Comparison of ENCODE assay signal across 10 cellular contexts in genomic region chr12:55425954-55426353, GRCh38. TPM values are rescaled to one million over a fixed set of nuclear protein-coding genes. Genes with fewer than 3 reads are reported as not detected.
"Had no signal": no experiment of that assay in that cellular context is flagged by ENCODE, and none has a peak within 500 bp of the region (broad histone marks: within the 10 kb centered on the region; RNA-seq: fewer than 3 reads in every experiment).

Gene OR6C76 (plus strand): TSS chr12:55426254. CDS start chr12:55426254, 0 bp downstream.

- H3K27ac Mint-ChIP-seq: IgD-negative memory B cell had no signal

- H3K27ac ChIP-seq: GM23248, HL-60, KMS-11 had no signal

- H3K4me1 Mint-ChIP-seq: IgD-negative memory B cell had no signal

- H2AFZ ChIP-seq: GM23248 had no signal

- H3K4me3 ChIP-seq: GM23248 had no signal

- H3K36me3 Mint-ChIP-seq: IgD-negative memory B cell had no signal

- FAIRE-seq: HepG2 had no signal

- H3K4me3 Mint-ChIP-seq: IgD-negative memory B cell had no signal

- ATAC-seq: HepG2 had no signal

- H3K4me2 ChIP-seq: KMS-11 had no signal

- H3K9ac ChIP-seq: GM23248, KMS-11 had no signal

- DNase-seq: GM23248, H7, HCEC 1CT, KBM-7 had no signal

RNA-seq across cellular contexts. Expression of gene OR6C76, which starts in this region (rescaled TPM):
- total RNA-seq: GM23248, H4, H7, HepG2, HT1080 had no signal
- polyA plus RNA-seq: GM23248, HepG2, IgD-negative memory B cell had no signal
